1 cellular context compared by ENCODE assay signal in the genomic region with DNA sequence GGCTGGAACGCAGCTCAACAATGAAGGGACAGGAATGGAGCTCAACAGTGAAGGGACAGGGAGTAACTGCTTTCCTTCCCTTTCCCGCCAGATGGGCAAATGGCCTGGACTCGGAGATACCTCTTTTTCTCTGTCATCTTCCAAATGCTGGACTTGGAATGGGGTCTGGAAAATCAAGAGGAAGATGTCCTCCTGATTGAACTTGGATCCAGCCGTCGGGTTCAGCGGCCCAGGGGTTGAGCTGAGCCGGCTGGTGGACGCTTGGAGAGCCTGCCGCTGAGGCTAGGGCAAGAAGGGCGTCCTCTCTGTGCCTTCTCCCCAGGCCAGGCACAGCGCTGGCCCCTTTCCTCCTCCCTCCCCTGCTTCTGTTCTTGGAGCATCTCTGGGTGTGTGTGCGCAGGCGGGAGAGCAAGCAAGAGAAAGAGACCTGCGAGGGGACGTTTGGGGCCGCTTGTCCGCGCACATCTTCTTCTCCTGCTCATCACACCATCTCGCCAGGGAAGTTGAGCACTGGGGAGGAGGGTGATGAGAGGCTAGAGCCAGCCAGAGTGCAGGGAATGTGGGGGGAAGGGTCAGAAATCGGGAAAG.
TF ChIP-seq lines count a peak whose summit lies in the region.

No MANE protein-coding gene starts in this region.

TF ChIP-seq in HepG2, 621 proteins besides CTCF, POLR2A, EP300 and RAD21:
- TF ChIP-seq EZH2 (conservative IDR thresholded peaks at IDR 0.05; ENCODE audit: low read depth, low read length) (peak; percentile 78; the same call in 1 of the 2 replicates), ZNF17 (CRISPR knock-in tag; IDR thresholded peaks at IDR 0.05) (no peak), TP53 (CRISPR knock-in tag; conservative IDR thresholded peaks at IDR 0.05) (no peak), SOX5 (CRISPR knock-in tag; IDR thresholded peaks at IDR 0.05; ENCODE audit: borderline replicate concordance) (no peak), NCOA1 (CRISPR knock-in tag; IDR thresholded peaks at IDR 0.05) (no peak), GABPB1 (CRISPR knock-in tag; IDR thresholded peaks at IDR 0.05) (no peak)
- TF ChIP-seq, protein P1, sequence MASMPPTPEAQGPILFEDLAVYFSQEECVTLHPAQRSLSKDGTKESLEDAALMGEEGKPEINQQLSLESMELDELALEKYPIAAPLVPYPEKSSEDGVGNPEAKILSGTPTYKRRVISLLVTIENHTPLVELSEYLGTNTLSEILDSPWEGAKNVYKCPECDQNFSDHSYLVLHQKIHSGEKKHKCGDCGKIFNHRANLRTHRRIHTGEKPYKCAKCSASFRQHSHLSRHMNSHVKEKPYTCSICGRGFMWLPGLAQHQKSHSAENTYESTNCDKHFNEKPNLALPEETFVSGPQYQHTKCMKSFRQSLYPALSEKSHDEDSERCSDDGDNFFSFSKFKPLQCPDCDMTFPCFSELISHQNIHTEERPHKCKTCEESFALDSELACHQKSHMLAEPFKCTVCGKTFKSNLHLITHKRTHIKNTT (CRISPR knock-in tag; IDR thresholded peaks at IDR 0.05) = no peak
- TF ChIP-seq, protein P2, sequence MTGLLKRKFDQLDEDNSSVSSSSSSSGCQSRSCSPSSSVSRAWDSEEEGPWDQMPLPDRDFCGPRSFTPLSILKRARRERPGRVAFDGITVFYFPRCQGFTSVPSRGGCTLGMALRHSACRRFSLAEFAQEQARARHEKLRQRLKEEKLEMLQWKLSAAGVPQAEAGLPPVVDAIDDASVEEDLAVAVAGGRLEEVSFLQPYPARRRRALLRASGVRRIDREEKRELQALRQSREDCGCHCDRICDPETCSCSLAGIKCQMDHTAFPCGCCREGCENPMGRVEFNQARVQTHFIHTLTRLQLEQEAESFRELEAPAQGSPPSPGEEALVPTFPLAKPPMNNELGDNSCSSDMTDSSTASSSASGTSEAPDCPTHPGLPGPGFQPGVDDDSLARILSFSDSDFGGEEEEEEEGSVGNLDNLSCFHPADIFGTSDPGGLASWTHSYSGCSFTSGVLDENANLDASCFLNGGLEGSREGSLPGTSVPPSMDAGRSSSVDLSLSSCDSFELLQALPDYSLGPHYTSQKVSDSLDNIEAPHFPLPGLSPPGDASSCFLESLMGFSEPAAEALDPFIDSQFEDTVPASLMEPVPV (CRISPR knock-in tag; IDR thresholded peaks at IDR 0.05) = no peak
